Comparison of ENCODE assay signal across 21 cellular contexts in the genomic region with DNA sequence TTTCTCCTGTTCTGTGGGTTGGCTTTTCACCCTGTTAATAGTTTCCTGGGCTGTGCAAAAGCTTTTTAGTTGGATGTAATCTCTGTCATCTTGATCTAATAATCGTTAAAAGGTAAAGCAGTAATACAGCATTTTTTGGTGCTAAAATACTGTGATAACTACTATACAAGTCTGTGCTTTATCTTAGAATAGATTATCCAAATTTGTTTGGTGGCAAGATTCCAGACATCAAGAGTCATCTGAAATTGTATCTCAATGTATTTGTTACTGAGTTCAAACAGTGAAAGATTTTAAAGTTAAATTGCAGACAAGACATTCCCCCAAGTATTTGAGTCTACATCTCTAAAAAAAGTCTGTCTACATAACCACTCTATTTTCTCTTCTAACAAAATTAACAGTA.
"Had no signal": no experiment of that assay in that cellular context is flagged by ENCODE, and none has a peak within 500 bp of the region (broad histone marks: within the 10 kb centered on the region; RNA-seq: fewer than 3 reads in every experiment).

No MANE protein-coding gene starts in this region.

- ATAC-seq: activated CD8-positive, alpha-beta memory T cell treated with anti-CD3 and anti-CD28 coated beads, Interleukin-2, amount 10 ng/mL, durations not matched to agents 7 days and 5 days; activated naive CD8-positive, alpha-beta T cell treated with anti-CD3 and anti-CD28 coated beads, Interleukin-2, amount 50 U/mL, for 24 hours; gastroesophageal sphincter; left lung; naive thymus-derived CD4-positive, alpha-beta T cell; stimulated activated naive CD8-positive, alpha-beta T cell treated with anti-CD3 and anti-CD28 coated beads, Interleukin-15, Interleukin-2, amounts not matched to agents 100 U/mL and 50 U/mL, for 24 hours had no signal

- H3K4me3 Mint-ChIP-seq: activated B cell treated with CpG ODN at 0.5 μM for 24 hours; activated CD4-positive, alpha-beta memory T cell treated with anti-CD3 and anti-CD28 coated beads, Interleukin-2, amount 10 ng/mL, durations not matched to agents 7 days and 5 days; activated CD8-positive, alpha-beta memory T cell treated with anti-CD3 and anti-CD28 coated beads, Interleukin-2, amount 10 ng/mL, durations not matched to agents 7 days and 5 days; activated naive CD8-positive, alpha-beta T cell treated with anti-CD3 and anti-CD28 coated beads, Interleukin-2, amount 50 U/mL, for 24 hours; naive thymus-derived CD4-positive, alpha-beta T cell; T-helper 2 cell treated with Interferon-gamma antibody and Interleukin-4, amounts not matched to agents 5 μg/mL and 100 μg/mL, for 36 hours had no signal

- H3K27me3 Mint-ChIP-seq: activated B cell treated with CpG ODN at 0.5 μM for 24 hours; activated CD4-positive, alpha-beta memory T cell treated with anti-CD3 and anti-CD28 coated beads, Interleukin-2, amount 10 ng/mL, durations not matched to agents 7 days and 5 days; activated CD8-positive, alpha-beta memory T cell treated with anti-CD3 and anti-CD28 coated beads, Interleukin-2, amount 10 ng/mL, durations not matched to agents 7 days and 5 days; activated naive CD8-positive, alpha-beta T cell treated with anti-CD3 and anti-CD28 coated beads, Interleukin-2, amount 50 U/mL, for 24 hours; naive thymus-derived CD4-positive, alpha-beta T cell had no signal

- FAIRE-seq: endometrium, TTC549, urothelium cell line had no signal

- H3K9me3 Mint-ChIP-seq: activated B cell treated with CpG ODN at 0.5 μM for 24 hours; activated CD4-positive, alpha-beta memory T cell treated with anti-CD3 and anti-CD28 coated beads, Interleukin-2, amount 10 ng/mL, durations not matched to agents 7 days and 5 days; activated naive CD8-positive, alpha-beta T cell treated with anti-CD3 and anti-CD28 coated beads, Interleukin-2, amount 50 U/mL, for 24 hours; naive thymus-derived CD4-positive, alpha-beta T cell; T-helper 2 cell treated with Interferon-gamma antibody and Interleukin-4, amounts not matched to agents 5 μg/mL and 100 μg/mL, for 36 hours had no signal

- H3K36me3 Mint-ChIP-seq: naive thymus-derived CD4-positive, alpha-beta T cell had no signal

- DNase-seq: activated B cell treated with CpG ODN at 0.5 μM for 24 hours; activated CD4-positive, alpha-beta memory T cell treated with anti-CD3 and anti-CD28 coated beads, Interleukin-2, amount 10 ng/mL, durations not matched to agents 7 days and 5 days; activated CD4-positive, alpha-beta T cell treated with anti-CD3 and anti-CD28 coated beads for 48 hours; activated CD8-positive, alpha-beta memory T cell treated with anti-CD3 and anti-CD28 coated beads, Interleukin-2, amount 10 ng/mL, durations not matched to agents 7 days and 5 days; activated naive CD8-positive, alpha-beta T cell treated with anti-CD3 and anti-CD28 coated beads, Interleukin-2, amount 50 U/mL, for 24 hours; anterior cingulate cortex; cerebellar nuclear complex; cortex of kidney; heart left ventricle; left lung; naive thymus-derived CD4-positive, alpha-beta T cell; retina; stimulated activated naive CD8-positive, alpha-beta T cell treated with anti-CD3 and anti-CD28 coated beads, Interleukin-15, Interleukin-2, amounts not matched to agents 100 U/mL and 50 U/mL, for 24 hours; tibial artery had no signal

- H3K27ac Mint-ChIP-seq: activated B cell treated with CpG ODN at 0.5 μM for 24 hours; activated CD4-positive, alpha-beta memory T cell treated with anti-CD3 and anti-CD28 coated beads, Interleukin-2, amount 10 ng/mL, durations not matched to agents 7 days and 5 days; activated CD8-positive, alpha-beta memory T cell treated with anti-CD3 and anti-CD28 coated beads, Interleukin-2, amount 10 ng/mL, durations not matched to agents 7 days and 5 days; activated naive CD8-positive, alpha-beta T cell treated with anti-CD3 and anti-CD28 coated beads, Interleukin-2, amount 50 U/mL, for 24 hours; T-helper 2 cell treated with Interferon-gamma antibody and Interleukin-4, amounts not matched to agents 5 μg/mL and 100 μg/mL, for 36 hours had no signal

- H3K36me3 ChIP-seq: breast epithelium, gastroesophageal sphincter, heart left ventricle, left lung, neutrophil, tibial artery had no signal

- H3K4me1 ChIP-seq: breast epithelium had no signal

- H3K27ac ChIP-seq: breast epithelium, gastroesophageal sphincter, heart left ventricle, left lung, neutrophil, tibial artery had no signal

- H3K27me3 ChIP-seq: breast epithelium, gastroesophageal sphincter, heart left ventricle, left lung, neutrophil, tibial artery had no signal

- H3K4me3 ChIP-seq: breast epithelium, gastroesophageal sphincter, heart left ventricle, left lung, tibial artery had no signal

- H3K9me3 ChIP-seq: breast epithelium, gastroesophageal sphincter, heart left ventricle, left lung, neutrophil, tibial artery had no signal
